21 cellular contexts compared by ENCODE assay signal in the genomic region with DNA sequence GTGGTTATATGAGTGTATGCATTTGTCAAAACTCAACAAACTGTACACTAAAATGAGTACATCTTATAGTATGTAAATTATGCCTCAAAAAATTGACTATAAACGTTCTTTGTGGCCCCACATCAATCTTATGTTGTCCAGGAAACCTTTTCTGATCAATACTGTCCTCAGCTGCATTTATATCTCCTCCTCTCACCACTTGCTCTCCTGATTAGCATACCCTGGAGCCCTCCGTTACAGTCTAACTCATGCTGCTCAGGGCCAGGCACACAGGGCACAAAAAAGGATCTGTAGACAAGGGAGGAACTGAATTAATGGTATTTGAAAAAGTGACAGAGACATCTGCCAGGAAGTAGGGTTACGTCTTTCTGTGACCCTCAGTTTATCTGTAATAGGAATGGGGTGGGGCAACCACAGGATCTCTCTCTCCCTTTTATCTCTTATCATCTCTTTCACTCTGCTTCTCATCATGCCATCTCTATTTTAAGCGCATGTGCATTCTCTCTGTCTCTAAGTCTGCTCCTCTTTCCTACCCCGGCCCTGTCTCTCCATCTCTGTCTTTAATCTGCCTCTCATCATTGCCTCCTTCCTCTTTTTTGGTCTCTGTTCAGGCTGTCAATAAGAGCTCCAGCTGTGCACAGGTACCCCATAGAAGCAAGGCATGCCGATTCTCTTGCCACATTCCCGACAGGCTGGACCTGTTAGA. TPM values are rescaled to one million over a fixed set of nuclear protein-coding genes. Genes with fewer than 3 reads are reported as not detected.
DNase-seq lines count a peak whose midpoint lies in the region; ATAC-seq, FAIRE-seq and TF ChIP-seq lines count a peak whose summit lies in the region.
"Had no signal": no experiment of that assay in that cellular context is flagged by ENCODE, and none has a peak within 500 bp of the region (broad histone marks: within the 10 kb centered on the region; RNA-seq: fewer than 3 reads in every experiment).

No MANE protein-coding gene starts in this region.

- no peak overlapping the region for H3K18ac ChIP-seq in neuronal stem cell (ENCODE audit: low read length)

- intact Hi-C loops in K562 (cut with micrococcal nuclease): loop anchor here (1.0 to 2.0 kb wide), 2 partner anchors 46 to 60 kb away; no protein-coding TSS in a partner anchor

- H3K4me1 ChIP-seq in K562 (replicated peaks in 1 of 2; ENCODE audit: control insufficient read depth in 2 of 2, insufficient read depth in 2 of 2, low read length in 2 of 2): peaks cover 52% of the 10 kb centered on the region in 2 experiments
- H3K4me1 ChIP-seq in neuronal stem cell (ENCODE audit: control insufficient read depth in 2 of 2, insufficient read depth in 1 of 2, low read depth in 1 of 2, low read length in 2 of 2): peaks cover 2 to 3% of the 10 kb centered on the region in 2 donors
- H3K4me1 ChIP-seq: SJSA1 had no signal

- in situ Hi-C loops in K562 (cut with MboI): no loop called here

- no peak overlapping the region for H2BK12ac ChIP-seq in neuronal stem cell (ENCODE audit: low read length)

- H3K9me3 ChIP-seq in KOPT-K1 (ENCODE audit: insufficient read depth, low read length, poor library complexity, severe bottlenecking) (no peaks in the 10 kb centered on the region), T-helper 17 cell (ENCODE audit: control insufficient read depth, low read length, poor library complexity, severe bottlenecking) (no peaks in the 10 kb centered on the region), K562 (replicated peaks; ENCODE audit: control insufficient read depth, insufficient read depth, low read depth, low read length) (no peaks in the 10 kb centered on the region), neuronal stem cell (replicated peaks in 1 of 2; ENCODE audit: control insufficient read depth in 2 of 2, insufficient read depth in 1 of 2, low read depth in 1 of 2, low read length in 2 of 2) (no peaks in the 10 kb centered on the region)
- H3K9me3 ChIP-seq: SJSA1 had no signal

- WGBS in K562 (ENCODE audit: insufficient coverage, low coverage, missing lambda C conversion rate): 4% methylated on average over 7 of the region's 7 CpGs
- no CpG with 5 or more reads among the region's 7 CpGs for WGBS in neuronal stem cell (ENCODE audit: extremely low coverage in 2 of 2, insufficient read length in 2 of 2, insufficient replicate concordance in 1 of 2), 2 donors

- no peak for TF ChIP-seq EP300 in K562 (IDR thresholded peaks at IDR 0.05; ENCODE audit: low read length)

- CTCF ChIA-PET in K562 (lab: Yijun Ruan, JAX; ENCODE audit: low intra/inter-chr PET ratio): no interaction called here

- no peak for TF ChIP-seq RAD21 in K562 (CRISPR knock-in tag; conservative IDR thresholded peaks at IDR 0.05 in 1 of 2, IDR thresholded peaks at IDR 0.05 in 1 of 2)

- no peaks in the 10 kb centered on the region for H3K36me3 Mint-ChIP-seq in activated T-cell treated with anti-CD3 and anti-CD28 coated beads, Interleukin-2, amount 50 U/mL, for 4 hours (ENCODE audit: insufficient read depth)
- H3K36me3 Mint-ChIP-seq in T-helper 17 cell (ENCODE audit: low read depth): peaks cover 5% of the 10 kb centered on the region
- no peaks in the 10 kb centered on the region for H3K36me3 Mint-ChIP-seq in stimulated activated memory B cell treated with anti-CD40 and anti-IgM and Interleukin-4, amounts not matched to agents 10 μg/mL and 1 μg/mL and 100 μg/mL, for 72 hours

- H3K23ac ChIP-seq in neuronal stem cell (ENCODE audit: low read depth, low read length, poor library complexity): no peak overlapping the region

- TF ChIP-seq POLR2A in K562 (conservative IDR thresholded peaks at IDR 0.05): 0 out of 2 replicates have a peak, but pooled peaks have one; percentile 27

- no peak overlapping the region for H3K4me3 Mint-ChIP-seq in activated T-cell treated with anti-CD3 and anti-CD28 coated beads, Interleukin-2, amount 50 U/mL, for 4 hours
- H3K4me3 Mint-ChIP-seq in T-helper 17 cell: peak overlapping the region; percentile 57
- H3K4me3 Mint-ChIP-seq in stimulated activated memory B cell treated with anti-CD40 and anti-IgM and Interleukin-4, amounts not matched to agents 10 μg/mL and 1 μg/mL and 100 μg/mL, for 72 hours: no peak overlapping the region

- ATAC-seq in activated T-cell treated with anti-CD3 and anti-CD28 coated beads, Interleukin-2, amount 50 U/mL, for 4 hours: peak; percentile 14 to 52
- ATAC-seq in T-helper 17 cell: no peak
- peak; percentile 22 for ATAC-seq in K562
- no peak for ATAC-seq in GM19328 (IDR thresholded peaks at IDR 0.05; ENCODE audit: unreplicated experiment)
- ATAC-seq in stimulated activated memory B cell treated with anti-CD40 and anti-IgM and Interleukin-4, amounts not matched to agents 10 μg/mL and 1 μg/mL and 100 μg/mL, for 72 hours: no peak
- ATAC-seq: PC-3 had no signal

- TF ChIP-seq CTCF in K562 (IDR thresholded peaks at IDR 0.05 in 2 of 3, conservative IDR thresholded peaks at IDR 0.05 in 1 of 3; ENCODE audit: insufficient read depth in 2 of 3, low read depth in 1 of 3, low read length in 3 of 3): no peak

- no peak overlapping the region for H3K14ac ChIP-seq in neuronal stem cell (ENCODE audit: low read length)

- no peaks in the 10 kb centered on the region for H4K20me1 ChIP-seq in K562 (replicated peaks; ENCODE audit: control insufficient read depth, insufficient read depth, low read length)

- H4K8ac ChIP-seq in neuronal stem cell (ENCODE audit: low read depth, low read length): no peak overlapping the region

- H3K4me1 Mint-ChIP-seq in activated T-cell treated with anti-CD3 and anti-CD28 coated beads, Interleukin-2, amount 50 U/mL, for 4 hours (ENCODE audit: low read depth): peaks cover 8% of the 10 kb centered on the region
- H3K4me1 Mint-ChIP-seq in T-helper 17 cell: peaks cover 14% of the 10 kb centered on the region
- no peaks in the 10 kb centered on the region for H3K4me1 Mint-ChIP-seq in stimulated activated memory B cell treated with anti-CD40 and anti-IgM and Interleukin-4, amounts not matched to agents 10 μg/mL and 1 μg/mL and 100 μg/mL, for 72 hours

- H3K79me1 ChIP-seq in neuronal stem cell (ENCODE audit: low read depth, low read length): no peaks in the 10 kb centered on the region

- H3K36me3 ChIP-seq in KOPT-K1 (ENCODE audit: insufficient read depth, low read length): no peaks in the 10 kb centered on the region
- no peaks in the 10 kb centered on the region for H3K36me3 ChIP-seq in K562 (ENCODE audit: control insufficient read depth, insufficient read depth, low read length)
- no peaks in the 10 kb centered on the region for H3K36me3 ChIP-seq in neuronal stem cell (replicated peaks in 1 of 2; ENCODE audit: control insufficient read depth in 2 of 2, insufficient read depth in 2 of 2, low read length in 2 of 2)
- H3K36me3 ChIP-seq: SJSA1 had no signal

- H3K9ac ChIP-seq in K562 (ENCODE audit: insufficient read depth in 1 of 2, low read depth in 2 of 2, low read length in 2 of 2) (peak overlapping the region in 1 of 2 experiments; percentile 83; a peak in 1 of 4 replicates), neuronal stem cell (ENCODE audit: low read depth, low read length, poor library complexity) (no peak overlapping the region)

- H2AFZ ChIP-seq in K562 (ENCODE audit: low read depth, low read length) (peak overlapping the region; percentile 64), neuronal stem cell (ENCODE audit: low read length) (no peak overlapping the region)

- no peaks in the 10 kb centered on the region for H3K27me3 ChIP-seq in K562 (ENCODE audit: control insufficient read depth in 2 of 2, insufficient read depth in 2 of 2, low read length in 2 of 2)
- peaks cover 0 to 76% (median 25%) of the 10 kb centered on the region in 3 experiments for H3K27me3 ChIP-seq in neuronal stem cell (ENCODE audit: control insufficient read depth in 3 of 3, insufficient read depth in 3 of 3, low read depth in 1 of 3, low read length in 3 of 3)

- POLR2A ChIA-PET in K562 (lab: Yijun Ruan, JAX): interaction anchor here (0.5 to 2.3 kb wide), 10 partner anchors 10 to 1145 kb away, joined by 3 to 9 read pairs (median 3); no protein-coding TSS in a partner anchor

- H3K4me3 ChIP-seq in K562 (no peak overlapping the region), neuronal stem cell (ENCODE audit: low read length in 2 of 2) (no peak overlapping the region)
- H3K4me3 ChIP-seq: SJSA1 had no signal

- peaks cover 3% of the 10 kb centered on the region for H3K9me1 ChIP-seq in K562 (ENCODE audit: control insufficient read depth, insufficient read depth, low read length)

- H3K27ac ChIP-seq in KOPT-K1 (ENCODE audit: low read depth, low read length, poor library complexity, severe bottlenecking) (peak overlapping the region; percentile 12), K562 (ENCODE audit: extremely low read depth, low read depth, low read length) (no peak overlapping the region; the same call in 2 of the 3 replicates), neuronal stem cell (replicated peaks; ENCODE audit: low read length) (no peak overlapping the region)
- H3K27ac ChIP-seq: RWPE1, SJSA1 had no signal

- no peak overlapping the region for H4K91ac ChIP-seq in neuronal stem cell (ENCODE audit: low read depth, low read length, poor library complexity)

- H2BK15ac ChIP-seq in neuronal stem cell (ENCODE audit: low read length): no peak overlapping the region

- no peak overlapping the region for H2BK5ac ChIP-seq in neuronal stem cell (ENCODE audit: low read length)

- DNase-seq in activated T-cell treated with anti-CD3 and anti-CD28 coated beads, Interleukin-2, amount 50 U/mL, for 4 hours: no peak
- DNase-seq in activated T-cell treated with anti-CD3 and anti-CD28 coated beads, Interleukin-2, amount 50 U/mL, for 1 hour: no peak
- DNase-seq in T-helper 17 cell: no peak
- peak in 3 of 4 experiments; percentile 45 to 59 (median 53) for DNase-seq in K562 (ENCODE audit: extremely low read depth in 1 of 4, low spot score in 3 of 4)
- DNase-seq in neuronal stem cell (ENCODE audit: low spot score): no peak
- DNase-seq: ACHN; AML-193; NCI-H1417 treated with DMSO at 0.1 percent for 48 hours; NCI-H1930; NCI-H2171; NCI-H446; NK-92 treated with Interleukin-12 subunit alpha and Interleukin-12 subunit beta, amount 100 ng/mL, for 24 hours; PC-3 had no signal

- H3K9me3 Mint-ChIP-seq in activated T-cell treated with anti-CD3 and anti-CD28 coated beads, Interleukin-2, amount 50 U/mL, for 4 hours: no peaks in the 10 kb centered on the region
- no peaks in the 10 kb centered on the region for H3K9me3 Mint-ChIP-seq in stimulated activated memory B cell treated with anti-CD40 and anti-IgM and Interleukin-4, amounts not matched to agents 10 μg/mL and 1 μg/mL and 100 μg/mL, for 72 hours

- no TSS peak for BruUV-seq in K562 (replicated peaks; lab: Mats Ljungman, UMichigan)

- no peak overlapping the region for H2BK120ac ChIP-seq in neuronal stem cell (ENCODE audit: low read depth, low read length)

- FAIRE-seq in K562 (lab: Jason Lieb, UNC): peak; percentile 46
- FAIRE-seq: GM19239 had no signal

- peaks cover 41% of the 10 kb centered on the region for H3K27me3 Mint-ChIP-seq in activated T-cell treated with anti-CD3 and anti-CD28 coated beads, Interleukin-2, amount 50 U/mL, for 4 hours (ENCODE audit: low read depth)
- H3K27me3 Mint-ChIP-seq in T-helper 17 cell: peaks cover 66% of the 10 kb centered on the region
- peaks cover 55% of the 10 kb centered on the region for H3K27me3 Mint-ChIP-seq in stimulated activated memory B cell treated with anti-CD40 and anti-IgM and Interleukin-4, amounts not matched to agents 10 μg/mL and 1 μg/mL and 100 μg/mL, for 72 hours

- H2AK5ac ChIP-seq in neuronal stem cell (ENCODE audit: low read depth, low read length): no peak overlapping the region

- no peak overlapping the region for H3K4ac ChIP-seq in neuronal stem cell (ENCODE audit: low read length)

- H3K4me2 ChIP-seq in K562 (ENCODE audit: insufficient read depth, low read length): peak overlapping the region; percentile 47
- no peak overlapping the region for H3K4me2 ChIP-seq in neuronal stem cell (ENCODE audit: insufficient read depth, low read length, poor library complexity, severe bottlenecking)

- H3K79me2 ChIP-seq in K562 (ENCODE audit: control insufficient read depth, insufficient read depth, low read length): no peaks in the 10 kb centered on the region

- peak overlapping the region; percentile 0 for H3K27ac Mint-ChIP-seq in T-helper 17 cell
- H3K27ac Mint-ChIP-seq in stimulated activated memory B cell treated with anti-CD40 and anti-IgM and Interleukin-4, amounts not matched to agents 10 μg/mL and 1 μg/mL and 100 μg/mL, for 72 hours: no peak overlapping the region

RNA-seq across cellular contexts. Expression of gene TAL1, which starts 7.1 kb away (rescaled TPM):
- under 1 TPM; 0.05 to 0.14 (median 0.11) TPM for total RNA-seq in activated T-cell treated with anti-CD3 and anti-CD28 coated beads, Interleukin-2, amount 50 U/mL, for 4 hours
- total RNA-seq in T-helper 17 cell (10 to 100 TPM in 1 of 2 donors, 1 to 10 TPM in 1; 1.3 to 44.2 TPM), K562 (2014; rRNA removed) (59.7 and 103 TPM in 2 replicates), K562 (2014; rRNA removed; fragmentation: Illumina TruSeq; extraction: Trizol) (67.6 and 79.8 TPM in 2 replicates), K562 (2015; rRNA removed; fragmentation: Illumina TruSeq; extraction: Trizol) (63.5 and 68.1 TPM in 2 replicates), K562 (2021) (76.5 and 81.3 TPM in 2 replicates)
- 80.8 and 102 TPM in 2 replicates for total RNA-seq in K562 (2011; cell fraction: chromatin; rRNA removed; ENCODE audit: low replicate concordance)
- 96.7 and 104 TPM in 2 replicates for total RNA-seq in K562 (2011; cell fraction: nucleolus; rRNA removed)
- total RNA-seq in K562 (2011; cell fraction: nucleoplasm; rRNA removed): 105 and 124 TPM in 2 replicates
- polyA plus RNA-seq in K562 (2011; rRNA removed) (51.1 and 53.3 TPM in 2 replicates), K562 (2014; fragmentation: Illumina TruSeq; extraction: Trizol) (72.3 and 106 TPM in 2 replicates), K562 (2014; fragmentation: Nextera tagmentation; extraction: Ambion mirVana) (10 to 100 TPM; 18.5 to 22.9 TPM), K562 (2014; rRNA removed) (42.7 and 49.5 TPM in 2 replicates)
- polyA plus RNA-seq in K562 (2011; cell fraction: cytosol; rRNA removed): 34.3 and 44.4 TPM in 2 replicates
- polyA plus RNA-seq in K562 (2011; cell fraction: nucleus; rRNA removed): 78.7 and 92.4 TPM in 2 replicates
- 53.0 and 55.6 TPM in 2 replicates for polyA plus RNA-seq in K562 (2012)
- 55.7 and 60.3 TPM in 2 replicates for polyA minus RNA-seq in K562 (2011; rRNA and poly(A)+ RNA removed)
- polyA minus RNA-seq in K562 (2011; cell fraction: cytosol; rRNA and poly(A)+ RNA removed): 37.3 and 64.4 TPM in 2 replicates
- 55.6 and 91.2 TPM in 2 replicates for polyA minus RNA-seq in K562 (2011; cell fraction: nucleus; rRNA and poly(A)+ RNA removed)
- 0.03 TPM for polyA plus RNA-seq in neuronal stem cell (2013, experiment 1 of 2)
- polyA plus RNA-seq in neuronal stem cell (2013, experiment 2 of 2): 0.01 TPM
- total RNA-seq: HT-29, PC-3, SJSA1 had no signal

RNA-seq across cellular contexts. Expression of gene PDZK1IP1, which starts 49.3 kb away (rescaled TPM):
- total RNA-seq in activated T-cell treated with anti-CD3 and anti-CD28 coated beads, Interleukin-2, amount 50 U/mL, for 4 hours: not detected
- total RNA-seq in T-helper 17 cell: 10 to 100 TPM in 1 of 2 donors, not detected in 1; 30.6 TPM
- 0.74 and 1.0 TPM in 2 replicates for total RNA-seq in K562 (2011; cell fraction: chromatin; rRNA removed; ENCODE audit: low replicate concordance)
- 0.92 and 1.2 TPM in 2 replicates for total RNA-seq in K562 (2011; cell fraction: nucleolus; rRNA removed)
- total RNA-seq in K562 (2011; cell fraction: nucleoplasm; rRNA removed): 1.1 and 1.2 TPM in 2 replicates
- 0.33 and 0.59 TPM in 2 replicates for total RNA-seq in K562 (2014; rRNA removed)
- total RNA-seq in K562 (2014; rRNA removed; fragmentation: Illumina TruSeq; extraction: Trizol): not detected in 2 replicates
- total RNA-seq in K562 (2015; rRNA removed; fragmentation: Illumina TruSeq; extraction: Trizol): not detected in 2 replicates
- 0.33 and 0.49 TPM in 2 replicates for total RNA-seq in K562 (2021)
- 0.17 and 0.64 TPM in 2 replicates for polyA plus RNA-seq in K562 (2011; rRNA removed)
- polyA plus RNA-seq in K562 (2011; cell fraction: cytosol; rRNA removed): 0.68 and 1.0 TPM in 2 replicates
- polyA plus RNA-seq in K562 (2011; cell fraction: nucleus; rRNA removed): 0.73 and 1.3 TPM in 2 replicates
- 0.48 and 0.66 TPM in 2 replicates for polyA plus RNA-seq in K562 (2012)
- polyA plus RNA-seq in K562 (2014; fragmentation: Illumina TruSeq; extraction: Trizol): 0.32 and 0.68 TPM in 2 replicates
- under 1 TPM; 0.45 to 0.55 TPM for polyA plus RNA-seq in K562 (2014; fragmentation: Nextera tagmentation; extraction: Ambion mirVana)
- polyA plus RNA-seq in K562 (2014; rRNA removed): 0.32 and 0.53 TPM in 2 replicates
- not detected in 2 replicates for polyA minus RNA-seq in K562 (2011; rRNA and poly(A)+ RNA removed)
- polyA minus RNA-seq in K562 (2011; cell fraction: cytosol; rRNA and poly(A)+ RNA removed): not detected in 2 replicates
- not detected in 2 replicates for polyA minus RNA-seq in K562 (2011; cell fraction: nucleus; rRNA and poly(A)+ RNA removed)
- not detected for polyA plus RNA-seq in neuronal stem cell (2013, experiment 1 of 2)
- not detected for polyA plus RNA-seq in neuronal stem cell (2013, experiment 2 of 2)
- total RNA-seq: H4, PC-3, SJSA1 had no signal

Comparison
In these comparisons a context has a peak if more than half of its experiments do, and no peak if none do; other contexts are left out.
1. ATAC-seq: peak in activated T-cell treated with anti-CD3 and anti-CD28 coated beads, Interleukin-2, amount 50 U/mL, for 4 hours (2 of 2) and K562 (single experiment); none in T-helper 17 cell (single experiment), GM19328 (single experiment) and stimulated activated memory B cell treated with anti-CD40 and anti-IgM and Interleukin-4, amounts not matched to agents 10 μg/mL and 1 μg/mL and 100 μg/mL, for 72 hours (single experiment).
2. DNase-seq: peak in K562 (3 of 4); none in activated T-cell treated with anti-CD3 and anti-CD28 coated beads, Interleukin-2, amount 50 U/mL, for 4 hours (single experiment), activated T-cell treated with anti-CD3 and anti-CD28 coated beads, Interleukin-2, amount 50 U/mL, for 1 hour (single experiment), T-helper 17 cell (0 of 3) and neuronal stem cell (single experiment).